ENCODE assay signal across 15 cellular contexts in the genomic region with DNA sequence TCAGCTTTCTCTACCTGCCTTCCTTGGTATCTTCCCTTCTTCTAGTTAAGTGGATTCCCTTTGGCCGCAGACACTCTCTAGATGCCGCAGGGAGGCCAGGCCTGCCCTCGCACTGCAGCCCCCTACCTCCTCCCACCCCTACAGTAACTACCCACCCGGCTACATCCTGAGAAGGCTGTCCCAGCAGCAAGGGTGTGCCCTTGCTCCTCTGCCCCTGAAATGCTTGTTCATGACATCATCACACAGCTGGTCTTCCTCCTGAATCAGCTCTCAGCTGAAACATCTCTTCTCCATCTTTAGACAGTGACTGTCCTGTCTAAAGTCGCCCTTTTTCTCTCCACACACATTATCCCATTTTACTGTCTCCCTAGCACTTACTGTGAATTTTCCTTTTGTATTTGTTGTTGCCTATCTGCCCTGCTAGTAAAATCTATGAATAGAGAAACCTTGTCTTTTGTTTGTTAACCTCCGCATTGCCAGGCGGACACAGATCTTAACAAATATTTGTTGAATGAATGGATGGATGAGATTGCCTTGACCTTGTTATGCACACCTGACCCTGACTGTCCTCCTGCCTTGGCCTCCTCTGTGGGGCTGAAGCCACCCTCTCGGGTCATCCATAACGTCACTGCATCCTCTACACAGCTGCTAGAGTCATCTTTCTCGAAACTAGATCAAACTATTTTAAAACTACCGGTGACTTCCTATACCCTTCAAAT.
DNase-seq lines count a peak whose midpoint lies in the region; ATAC-seq and TF ChIP-seq lines count a peak whose summit lies in the region.
"Had no signal": no experiment of that assay in that cellular context is flagged by ENCODE, and none has a peak within 500 bp of the region (broad histone marks: within the 10 kb centered on the region; RNA-seq: fewer than 3 reads in every experiment).

No MANE protein-coding gene starts in this region.

- no peaks in the 10 kb centered on the region for H3K27me3 ChIP-seq in stomach
- no peaks in the 10 kb centered on the region for H3K27me3 ChIP-seq in left lung
- H3K27me3 ChIP-seq: heart right ventricle, tibial nerve had no signal

- TF ChIP-seq CTCF in stomach (IDR thresholded peaks at IDR 0.05) (no peak), left lung (IDR thresholded peaks at IDR 0.05) (no peak)

- DNase-seq in Daoy (ENCODE audit: low read depth) (peak; percentile 3), LHCN-M2 (ENCODE audit: low read depth) (peak; percentile 45), erythroblast (lab: John Stamatoyannopoulos, UW) (peak; percentile 26 to 64), pons (ENCODE audit: low spot score) (peak; percentile 32), HuH-7.5 (ENCODE audit: low spot score) (no peak), stomach (no peak), left lung (no peak)
- DNase-seq: activated CD4-positive, CD25-positive, alpha-beta regulatory T cell treated with anti-CD3 and anti-CD28 coated beads, Interleukin-2, amount 50 U/mL, for 72 hours; central memory CD4-positive, alpha-beta T cell; COR-L47; heart right ventricle; naive B cell; NCI-H1436 treated with DMSO at 0.1 percent for 48 hours; NCI-H510A treated with DMSO at 0.1 percent for 48 hours had no signal

- H3K27ac ChIP-seq in stomach: no peak overlapping the region
- H3K27ac ChIP-seq in left lung: no peak overlapping the region
- H3K27ac ChIP-seq: heart right ventricle, tibial nerve had no signal

- H3K4me3 ChIP-seq in stomach: no peak overlapping the region
- H3K4me3 ChIP-seq in left lung: no peak overlapping the region
- H3K4me3 ChIP-seq: heart right ventricle, tibial nerve had no signal

- intact Hi-C loops in stomach (cut with DNase I; ENCODE audit: low total_unique reads) (no loop called here), left lung (cut with DNase I) (no loop called here)

- H3K36me3 ChIP-seq in stomach (no peaks in the 10 kb centered on the region), left lung (no peaks in the 10 kb centered on the region)
- H3K36me3 ChIP-seq: heart right ventricle, tibial nerve had no signal

- H3K4me1 ChIP-seq in stomach: peaks cover 0 to 27% (median 10%) of the 10 kb centered on the region in 4 donors
- H3K4me1 ChIP-seq in left lung: no peaks in the 10 kb centered on the region

- no peak for ATAC-seq in left lung
- ATAC-seq: heart right ventricle had no signal

- H3K9me3 ChIP-seq in stomach (no peaks in the 10 kb centered on the region), left lung (no peaks in the 10 kb centered on the region)
- H3K9me3 ChIP-seq: tibial nerve had no signal

- no peak for TF ChIP-seq POLR2A in erythroblast (IDR thresholded peaks at IDR 0.05; ENCODE audit: low read length)
- TF ChIP-seq POLR2A in stomach (IDR thresholded peaks at IDR 0.05): no peak

- WGBS in stomach, 5 donors: 86 to 93% (median 89%) methylated on average over 11 of the region's 11 CpGs

- TF ChIP-seq EP300 in stomach (IDR thresholded peaks at IDR 0.05): no peak

Comparison
In these comparisons a context has a peak if more than half of its experiments do, and no peak if none do; other contexts are left out.
1. DNase-seq: peak in Daoy (single experiment), LHCN-M2 (single experiment), erythroblast (2 of 2) and pons (single experiment); none in HuH-7.5 (single experiment), stomach (single experiment) and left lung (0 of 2).